21 cellular contexts compared by ENCODE assay signal in the genomic region with DNA sequence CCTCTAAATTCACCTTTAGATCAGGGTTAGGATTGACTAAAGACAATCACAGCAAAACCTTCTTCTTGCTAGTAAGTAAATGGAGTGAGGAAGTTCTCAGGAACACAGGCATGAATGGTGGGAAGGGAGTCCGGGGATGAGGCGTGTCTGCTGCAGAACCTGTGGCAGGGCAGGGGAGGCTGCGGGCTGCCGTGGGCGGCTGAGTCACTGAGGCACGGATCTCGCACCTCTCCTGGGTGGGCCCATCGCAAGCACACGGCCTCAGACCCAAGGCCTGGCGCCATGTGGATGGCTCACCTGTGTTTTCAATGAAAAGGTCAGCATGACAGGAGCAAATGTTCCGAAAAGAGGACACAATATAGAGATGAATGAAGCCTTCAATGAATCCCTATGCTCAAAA.
"Had no signal": no experiment of that assay in that cellular context is flagged by ENCODE, and none has a peak within 500 bp of the region (broad histone marks: within the 10 kb centered on the region; RNA-seq: fewer than 3 reads in every experiment).

No MANE protein-coding gene starts in this region.

- H3K4me1 ChIP-seq: esophagus muscularis mucosa, gastrocnemius medialis, left ventricle myocardium inferior, lower lobe of right lung, sigmoid colon, thyroid gland, upper lobe of left lung had no signal

- H3K27ac Mint-ChIP-seq: effector memory CD8-positive, alpha-beta T cell; immature natural killer cell; memory B cell; natural killer cell treated with Interleukin-12 subunit alpha and Interleukin-12 subunit beta and Interleukin-15 and Interleukin-18, amount 100 ng/mL, for 72 hours had no signal

- H3K9me3 Mint-ChIP-seq: memory B cell; natural killer cell treated with Interleukin-12 subunit alpha and Interleukin-12 subunit beta and Interleukin-15 and Interleukin-18, amount 100 ng/mL, for 72 hours had no signal

- H3K27me3 ChIP-seq: dorsolateral prefrontal cortex, esophagus muscularis mucosa, gastrocnemius medialis, sigmoid colon, thyroid gland, upper lobe of left lung had no signal

- H3K4me3 ChIP-seq: dorsolateral prefrontal cortex, esophagus muscularis mucosa, gastrocnemius medialis, left ventricle myocardium inferior, lower lobe of right lung, sigmoid colon, skin epidermis, thyroid gland, upper lobe of left lung had no signal

- H3K4me3 Mint-ChIP-seq: effector memory CD8-positive, alpha-beta T cell; immature natural killer cell; memory B cell; natural killer cell treated with Interleukin-12 subunit alpha and Interleukin-12 subunit beta and Interleukin-15 and Interleukin-18, amount 100 ng/mL, for 72 hours had no signal

- H3K27ac ChIP-seq: dorsolateral prefrontal cortex, epithelial cell of prostate, esophagus muscularis mucosa, gastrocnemius medialis, left ventricle myocardium inferior, lower lobe of right lung, sigmoid colon, skin epidermis, thyroid gland, upper lobe of left lung had no signal

- DNase-seq: central memory CD4-positive, alpha-beta T cell; cortex of kidney; effector memory CD8-positive, alpha-beta T cell; gastrocnemius medialis; immature natural killer cell; kidney; left cardiac atrium; left ventricle myocardium inferior; lower lobe of right lung; midbrain; sigmoid colon; stimulated activated CD4-positive, alpha-beta T cell treated with anti-CD3 and anti-CD28 coated beads, Interleukin-12 subunit alpha, Interleukin-12 subunit beta, amount 100 ng/mL, for 4 hours; stimulated activated naive CD4-positive, alpha-beta T cell treated with Interleukin-2 at 50 U/mL for 16 hours; thyroid gland had no signal

- H3K36me3 Mint-ChIP-seq: immature natural killer cell; memory B cell; natural killer cell treated with Interleukin-12 subunit alpha and Interleukin-12 subunit beta and Interleukin-15 and Interleukin-18, amount 100 ng/mL, for 72 hours had no signal

- ATAC-seq: effector memory CD8-positive, alpha-beta T cell; gastrocnemius medialis; lower lobe of right lung; natural killer cell treated with Interleukin-12 subunit alpha and Interleukin-12 subunit beta and Interleukin-15 and Interleukin-18, amount 100 ng/mL, for 72 hours had no signal

- H3K36me3 ChIP-seq: esophagus muscularis mucosa, gastrocnemius medialis, left ventricle myocardium inferior, lower lobe of right lung, sigmoid colon, thyroid gland, upper lobe of left lung had no signal

- H3K4me1 Mint-ChIP-seq: immature natural killer cell, memory B cell had no signal

- H3K9me3 ChIP-seq: esophagus muscularis mucosa, gastrocnemius medialis, left ventricle myocardium inferior, lower lobe of right lung, sigmoid colon, thyroid gland, upper lobe of left lung had no signal

- H3K27me3 Mint-ChIP-seq: memory B cell had no signal
